27 cellular contexts compared by ENCODE assay signal in genomic region chr11:73114110-73114834, GRCh38. TPM values are rescaled to one million over a fixed set of nuclear protein-coding genes. Genes with fewer than 3 reads are reported as not detected.
DNase-seq lines count a peak whose midpoint lies in the region; ATAC-seq and TF ChIP-seq lines count a peak whose summit lies in the region.
"Had no signal": no experiment of that assay in that cellular context is flagged by ENCODE, and none has a peak within 500 bp of the region (broad histone marks: within the 10 kb centered on the region; RNA-seq: fewer than 3 reads in every experiment).

No MANE protein-coding gene starts in this region.

- H3K14ac ChIP-seq in trophoblast cell (ENCODE audit: low read length), result no peak overlapping the region

- H3K79me1 ChIP-seq in trophoblast cell (ENCODE audit: low read length), result peaks cover 4% of the 10 kb centered on the region

- H3K18ac ChIP-seq in trophoblast cell (ENCODE audit: low read length), result peak overlapping the region; percentile 26

- peak overlapping the region; percentile 24 for H4K91ac ChIP-seq in trophoblast cell (ENCODE audit: low read depth, low read length)

- intact Hi-C loops in Caco-2 (cut with micrococcal nuclease; ENCODE audit: unreplicated experiment), result no loop called here

- peaks cover 3% of the 10 kb centered on the region for H3K9me3 ChIP-seq in Caco-2
- H3K9me3 ChIP-seq in RWPE2 (ENCODE audit: severe bottlenecking), result no peaks in the 10 kb centered on the region
- H3K9me3 ChIP-seq in trophoblast cell (ENCODE audit: insufficient read depth, low read depth, low read length), result no peaks in the 10 kb centered on the region
- H3K9me3 ChIP-seq in HAP-1, result 0 out of 2 replicates have a peak, but pooled peaks cover 2% of the 10 kb centered on the region
- H3K9me3 ChIP-seq: A549, colonic mucosa, lower lobe of right lung, suprapubic skin had no signal

- ATAC-seq in RWPE2 (ENCODE audit: low read depth) (peak; percentile 41; the same call in 1 of the 3 replicates), GM18502 (IDR thresholded peaks at IDR 0.05; ENCODE audit: poor library complexity, unreplicated experiment) (no peak)
- ATAC-seq: A549; CD8-positive, alpha-beta T cell; natural killer cell had no signal

- no peak overlapping the region for H3K23ac ChIP-seq in trophoblast cell (ENCODE audit: low read length)

- H3K27me3 Mint-ChIP-seq in Caco-2 (ENCODE audit: insufficient read depth, unreplicated experiment), result no peaks in the 10 kb centered on the region
- no peaks in the 10 kb centered on the region for H3K27me3 Mint-ChIP-seq in activated T-cell treated with anti-CD3 and anti-CD28 coated beads, Interleukin-2, amount 50 U/mL, for 24 hours
- H3K27me3 Mint-ChIP-seq: activated naive CD8-positive, alpha-beta T cell had no signal

- no peaks in the 10 kb centered on the region for H3K36me3 Mint-ChIP-seq in Caco-2 (ENCODE audit: insufficient read depth, unreplicated experiment)
- peaks cover 29% of the 10 kb centered on the region for H3K36me3 Mint-ChIP-seq in activated T-cell treated with anti-CD3 and anti-CD28 coated beads, Interleukin-2, amount 50 U/mL, for 24 hours (ENCODE audit: low read depth)

- H3K27ac ChIP-seq in RWPE2 (ENCODE audit: poor library complexity, severe bottlenecking) (no peak overlapping the region), epithelial cell of prostate (peak overlapping the region; percentile 36), trophoblast cell (ENCODE audit: low read depth, low read length) (peak overlapping the region; percentile 28)
- H3K27ac ChIP-seq: A549, colonic mucosa, lower lobe of right lung, suprapubic skin had no signal

- peak overlapping the region; percentile 11 for H2BK5ac ChIP-seq in trophoblast cell (ENCODE audit: low read depth, low read length, poor library complexity)

- POLR2A ChIA-PET in Caco-2 (lab: Charles Lee), result no interaction called here

- H3K36me3 ChIP-seq in Caco-2 (ENCODE audit: control insufficient read depth, insufficient read depth, low read length), result peaks cover 1% of the 10 kb centered on the region; the same call in 1 of the 2 replicates
- H3K36me3 ChIP-seq in RWPE2 (ENCODE audit: low read depth), result no peaks in the 10 kb centered on the region
- H3K36me3 ChIP-seq in trophoblast cell (ENCODE audit: control insufficient read depth in 1 of 2, insufficient read depth in 2 of 2, low read length in 2 of 2), result no peaks in the 10 kb centered on the region
- H3K36me3 ChIP-seq in HAP-1 (replicated peaks), result no peaks in the 10 kb centered on the region
- H3K36me3 ChIP-seq: colonic mucosa, lower lobe of right lung had no signal

- no peak overlapping the region for H3K4me2 ChIP-seq in trophoblast cell (ENCODE audit: low read length)
- H3K4me2 ChIP-seq: A549 had no signal

- H2AK5ac ChIP-seq in trophoblast cell (ENCODE audit: low read length), result no peak overlapping the region

- no peak overlapping the region for H4K8ac ChIP-seq in trophoblast cell (ENCODE audit: low read depth, low read length)

- H2AFZ ChIP-seq in trophoblast cell (ENCODE audit: insufficient read depth, low read length, poor library complexity), result no peak overlapping the region

- peak overlapping the region; percentile 2 for H3K27ac Mint-ChIP-seq in Caco-2 (ENCODE audit: unreplicated experiment)
- no peak overlapping the region for H3K27ac Mint-ChIP-seq in activated T-cell treated with anti-CD3 and anti-CD28 coated beads, Interleukin-2, amount 50 U/mL, for 24 hours
- H3K27ac Mint-ChIP-seq: activated naive CD8-positive, alpha-beta T cell; CD8-positive, alpha-beta T cell; natural killer cell had no signal

- H3K4me3 Mint-ChIP-seq in Caco-2 (ENCODE audit: unreplicated experiment), result no peak overlapping the region
- H3K4me3 Mint-ChIP-seq in activated T-cell treated with anti-CD3 and anti-CD28 coated beads, Interleukin-2, amount 50 U/mL, for 24 hours, result no peak overlapping the region
- H3K4me3 Mint-ChIP-seq: activated naive CD8-positive, alpha-beta T cell; CD8-positive, alpha-beta T cell; natural killer cell had no signal

- CTCF ChIA-PET in Caco-2 (lab: Charles Lee), result no interaction called here

- H3K4me1 ChIP-seq in Caco-2, result no peaks in the 10 kb centered on the region
- H3K4me1 ChIP-seq in RWPE2 (ENCODE audit: insufficient read depth, poor library complexity, severe bottlenecking), result no peaks in the 10 kb centered on the region
- peaks cover 0 to 6% of the 10 kb centered on the region in 2 experiments for H3K4me1 ChIP-seq in trophoblast cell (ENCODE audit: control insufficient read depth in 1 of 2, insufficient read depth in 2 of 2, low read length in 2 of 2)
- H3K4me1 ChIP-seq in HAP-1, result no peaks in the 10 kb centered on the region
- H3K4me1 ChIP-seq: A549, colonic mucosa, suprapubic skin had no signal

- no peaks in the 10 kb centered on the region for H3K27me3 ChIP-seq in Caco-2 (replicated peaks; ENCODE audit: control insufficient read depth, insufficient read depth, low read length)
- no peaks in the 10 kb centered on the region for H3K27me3 ChIP-seq in RWPE2 (ENCODE audit: insufficient read depth, poor library complexity, severe bottlenecking)
- no peaks in the 10 kb centered on the region for H3K27me3 ChIP-seq in trophoblast cell (ENCODE audit: insufficient read depth, low read length)
- H3K27me3 ChIP-seq in HAP-1 (ENCODE audit: low read depth), result no peaks in the 10 kb centered on the region
- H3K27me3 ChIP-seq: colonic mucosa, suprapubic skin had no signal

- no peak overlapping the region for H2BK12ac ChIP-seq in trophoblast cell (ENCODE audit: low read length)

- TF ChIP-seq CTCF in Caco-2 (IDR thresholded peaks at IDR 0.05; ENCODE audit: insufficient read depth in 1 of 2, low read depth in 1 of 2, low read length in 1 of 2, severe bottlenecking in 1 of 2, unreplicated experiment in 1 of 2), result no peak
- no peak for TF ChIP-seq CTCF in RWPE2 (IDR thresholded peaks at IDR 0.05; ENCODE audit: poor library complexity, severe bottlenecking)

- no peaks in the 10 kb centered on the region for H3K79me2 ChIP-seq in trophoblast cell (ENCODE audit: control insufficient read depth, insufficient read depth, low read length, poor library complexity)

- no CpG with 5 or more reads among the region's 4 CpGs for WGBS in trophoblast cell (ENCODE audit: extremely low coverage, insufficient coverage, insufficient read length)

- no peak overlapping the region for H4K12ac ChIP-seq in trophoblast cell (ENCODE audit: low read depth, low read length)

- no peak overlapping the region for H3K4ac ChIP-seq in trophoblast cell (ENCODE audit: low read depth, low read length)

- peaks cover 26% of the 10 kb centered on the region for H3K9me3 Mint-ChIP-seq in Caco-2 (ENCODE audit: unreplicated experiment)
- H3K9me3 Mint-ChIP-seq in activated T-cell treated with anti-CD3 and anti-CD28 coated beads, Interleukin-2, amount 50 U/mL, for 24 hours, result peaks cover 12% of the 10 kb centered on the region

- no TSS peak for BruUV-seq in Caco-2 (replicated peaks; lab: Mats Ljungman, UMichigan)

- H3K4me1 Mint-ChIP-seq in Caco-2 (ENCODE audit: low read depth, unreplicated experiment), result no peaks in the 10 kb centered on the region
- H3K4me1 Mint-ChIP-seq in activated T-cell treated with anti-CD3 and anti-CD28 coated beads, Interleukin-2, amount 50 U/mL, for 24 hours (ENCODE audit: low read depth), result peaks cover 3% of the 10 kb centered on the region

- no peak overlapping the region for H2BK120ac ChIP-seq in trophoblast cell (ENCODE audit: insufficient read depth, low read length, poor library complexity)

- in situ Hi-C loops in HAP-1 (cut with MboI; ENCODE audit: low sequenced_read_pairs), result no loop called here

- H3K9ac ChIP-seq in trophoblast cell (ENCODE audit: low read length), result no peak overlapping the region

- DNase-seq in Caco-2, result no peak
- no peak for DNase-seq in RWPE2 (ENCODE audit: low spot score)
- DNase-seq in epithelial cell of prostate (ENCODE audit: low read depth, low spot score), result peak; percentile 59
- DNase-seq in trophoblast cell, result peak; percentile 99
- DNase-seq in activated T-cell treated with anti-CD3 and anti-CD28 coated beads, Interleukin-2, amount 50 U/mL, for 24 hours, result no peak
- no peak for DNase-seq in NCI-H1092 (lab: John Stamatoyannopoulos, UW)
- DNase-seq in HAP-1 (ENCODE audit: low spot score in 2 of 2), result no peak
- DNase-seq: activated effector memory CD4-positive, alpha-beta T cell treated with anti-CD3 and anti-CD28 coated beads, Interleukin-2, amount 50 U/mL, for 16 hours; activated T-cell treated with anti-CD3 and anti-CD28 coated beads for 4 hours; anterior cingulate cortex; CD8-positive, alpha-beta T cell; colonic mucosa; effector CD8-positive, alpha-beta T cell; KBM-7; lower lobe of right lung; natural killer cell; NCI-H1105; NCI-H2029; NCI-H2227 treated with DMSO at 0.1 percent for 48 hours; NCI-H526 treated with DMSO at 0.1 percent for 48 hours; SHP77; stimulated activated CD4-positive, alpha-beta T cell treated with anti-CD3 and anti-CD28 coated beads, Interleukin-15, amount 100 ng/mL, for 24 hours; stimulated activated naive CD4-positive, alpha-beta T cell had no signal

- H3K4me3 ChIP-seq in Caco-2 (ENCODE audit: low read depth, low read length) (no peak overlapping the region), RWPE2 (ENCODE audit: severe bottlenecking) (no peak overlapping the region), trophoblast cell (ENCODE audit: low read depth, low read length) (no peak overlapping the region), HAP-1 (no peak overlapping the region)
- H3K4me3 ChIP-seq: A549, colonic mucosa, lower lobe of right lung, suprapubic skin had no signal

RNA-seq across cellular contexts. Expression of gene FCHSD2, which starts 27.8 kb away (rescaled TPM):
- total RNA-seq in Caco-2 (2022), result 27.2 and 32.7 TPM in 2 replicates
- 6.4 and 8.1 TPM in 2 replicates for polyA plus RNA-seq in trophoblast cell (2013)

Comparison
In these comparisons a context has a peak if more than half of its experiments do, and no peak if none do; other contexts are left out.
1. DNase-seq: peak in epithelial cell of prostate (single experiment) and trophoblast cell (2 of 2); none in Caco-2 (0 of 2), RWPE2 (single experiment), activated T-cell treated with anti-CD3 and anti-CD28 coated beads, Interleukin-2, amount 50 U/mL, for 24 hours (single experiment), NCI-H1092 (single experiment) and HAP-1 (0 of 2).